In the genomic region with DNA sequence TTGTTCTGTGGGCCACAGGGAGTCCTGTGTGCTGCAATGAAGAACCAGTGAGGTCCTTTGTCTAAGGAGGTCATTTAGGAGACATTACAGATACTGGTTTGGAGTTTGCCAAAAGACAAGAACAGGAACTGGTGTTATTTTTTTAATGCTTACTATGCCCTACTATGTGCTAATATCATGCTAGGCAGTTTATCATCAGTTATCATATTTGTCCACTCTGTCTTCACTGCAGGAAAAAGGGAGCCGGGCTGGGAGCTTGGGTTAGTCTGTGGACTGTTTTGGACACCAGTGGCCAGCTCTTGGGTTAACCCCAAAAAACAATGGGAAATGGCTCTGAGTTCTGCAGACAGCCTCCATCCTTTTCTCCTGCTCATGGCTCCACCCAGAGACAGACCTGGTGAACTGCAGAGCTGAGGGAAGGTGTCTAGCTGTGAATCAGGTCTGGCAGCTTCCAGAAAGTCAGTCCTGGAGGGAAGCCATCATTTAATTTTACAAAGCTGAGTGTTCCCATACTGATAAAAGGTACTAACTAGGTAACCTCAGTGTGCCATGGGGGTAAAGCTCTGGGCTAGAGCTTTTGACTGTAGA, we compare ENCODE assay signal across 8 cellular contexts.
DNase-seq lines count a peak whose midpoint lies in the region; ATAC-seq, FAIRE-seq and TF ChIP-seq lines count a peak whose summit lies in the region.

No MANE protein-coding gene starts in this region.

- peak; percentile 28 for ATAC-seq in GM21390 (IDR thresholded peaks at IDR 0.05; ENCODE audit: unreplicated experiment)

- BruUV-seq in OCI-LY7 (replicated peaks; lab: Mats Ljungman, UMichigan) (no TSS peak), endothelial cell of umbilical vein (replicated peaks; lab: Mats Ljungman, UMichigan) (no TSS peak)

- H3K4me3 ChIP-seq in OCI-LY7 (ENCODE audit: low read depth, low read length, poor library complexity, severe bottlenecking) (no peak overlapping the region), endothelial cell of umbilical vein (replicated peaks in 1 of 3; ENCODE audit: insufficient read depth in 1 of 3, low read depth in 1 of 3, low read length in 3 of 3) (no peak overlapping the region), neutrophil (ENCODE audit: low read depth in 1 of 2, low read length in 1 of 2) (peak overlapping the region in 1 of 2 experiments; percentile 17)

- peak; percentile 88 for FAIRE-seq in endothelial cell of umbilical vein (lab: Jason Lieb, UNC)

- DNase-seq in COLO829 (ENCODE audit: low spot score) (peak; percentile 15), OCI-LY7 (ENCODE audit: low spot score) (peak; percentile 51), endothelial cell of umbilical vein (ENCODE audit: low read depth, low spot score) (peak; percentile 27), OCI-M2 (lab: John Stamatoyannopoulos, UW; ENCODE audit: unreplicated experiment) (no peak), DMS79 treated with DMSO at 0.1 percent for 48 hours (lab: John Stamatoyannopoulos, UW) (no peak), DMS153 treated with DMSO at 0.1 percent for 48 hours (lab: John Stamatoyannopoulos, UW; ENCODE audit: unreplicated experiment) (no peak)

- H4K20me1 ChIP-seq in OCI-LY7 (ENCODE audit: insufficient read depth, low read length) (peaks cover 10% of the 10 kb centered on the region), endothelial cell of umbilical vein (replicated peaks; ENCODE audit: control insufficient read depth, extremely low read depth, insufficient read depth, low read length) (no peaks in the 10 kb centered on the region)

- H3K4me1 ChIP-seq in OCI-LY7 (ENCODE audit: insufficient read depth, low read length, poor library complexity, severe bottlenecking) (peaks cover 28% of the 10 kb centered on the region), endothelial cell of umbilical vein (ENCODE audit: control insufficient read depth, extremely low read depth, insufficient read depth, low read length) (no peaks in the 10 kb centered on the region), neutrophil (ENCODE audit: control insufficient read depth in 1 of 2, insufficient read depth in 1 of 2, low read depth in 1 of 2, low read length in 1 of 2) (peaks cover 17 to 24% of the 10 kb centered on the region in 2 experiments)

- no peaks in the 10 kb centered on the region for H3K9me3 ChIP-seq in OCI-LY7 (ENCODE audit: low read length)
- no peaks in the 10 kb centered on the region for H3K9me3 ChIP-seq in endothelial cell of umbilical vein (replicated peaks; ENCODE audit: control insufficient read depth, insufficient read depth, low read length)
- no peaks in the 10 kb centered on the region for H3K9me3 ChIP-seq in neutrophil

- H3K79me2 ChIP-seq in OCI-LY7 (ENCODE audit: insufficient read depth, low read depth, low read length) = 0 out of 2 replicates have a peak, but pooled peaks cover 6% of the 10 kb centered on the region
- no peaks in the 10 kb centered on the region for H3K79me2 ChIP-seq in endothelial cell of umbilical vein (ENCODE audit: control insufficient read depth, insufficient read depth, low read length)

- CTCF ChIA-PET in OCI-LY7 (lab: Charles Lee; ENCODE audit: unreplicated experiment) (no interaction called here), endothelial cell of umbilical vein (lab: Charles Lee) (interaction anchor here (0.5 to 1.1 kb wide), 6 partner anchors 26 to 593 kb away, joined by 3 to 9 read pairs (median 3); no protein-coding TSS in a partner anchor)

- POLR2A ChIA-PET in OCI-LY7 (lab: Charles Lee) (interaction anchor here (0.5 to 1.2 kb wide), 5 partner anchors 8 to 72 kb away, joined by 3 to 4 read pairs (median 3); no protein-coding TSS in a partner anchor), endothelial cell of umbilical vein (lab: Charles Lee) (no interaction called here)

- no peak overlapping the region for H2AFZ ChIP-seq in OCI-LY7 (ENCODE audit: low read length)
- no peak overlapping the region for H2AFZ ChIP-seq in endothelial cell of umbilical vein (ENCODE audit: low read depth, low read length)

- intact Hi-C loops in OCI-LY7 (cut with micrococcal nuclease; ENCODE audit: unreplicated experiment) = loop anchor here (1.0 kb wide), 1 partner anchor 177 kb away; no protein-coding TSS in a partner anchor
- intact Hi-C loops in endothelial cell of umbilical vein (cut with micrococcal nuclease) = no loop called here

- no peak for TF ChIP-seq POLR2A in endothelial cell of umbilical vein (IDR thresholded peaks at IDR 0.05; ENCODE audit: low read depth, low read length)

- dilution Hi-C loops in endothelial cell of umbilical vein (cut with MboI; ENCODE audit: extremely low pct_ligation_motif_present, low sequenced_read_pairs) = no loop called here

- H3K27ac ChIP-seq in OCI-LY7 (ENCODE audit: low read depth, low read length, poor library complexity, severe bottlenecking) (peak overlapping the region; percentile 65), endothelial cell of umbilical vein (ENCODE audit: insufficient read depth, low read depth, low read length) (no peak overlapping the region), neutrophil (peak overlapping the region; percentile 74)

- H3K9me1 ChIP-seq in endothelial cell of umbilical vein (replicated peaks; ENCODE audit: control insufficient read depth, extremely low read depth, insufficient read depth, low read length) = no peaks in the 10 kb centered on the region

- H3K27me3 ChIP-seq in endothelial cell of umbilical vein (ENCODE audit: control insufficient read depth in 2 of 2, insufficient read depth in 2 of 2, low read length in 2 of 2) (no peaks in the 10 kb centered on the region), neutrophil (no peaks in the 10 kb centered on the region)

- TF ChIP-seq CTCF in OCI-LY7 (conservative IDR thresholded peaks at IDR 0.05; ENCODE audit: low read length) (peak; percentile 73), endothelial cell of umbilical vein (IDR thresholded peaks at IDR 0.05; ENCODE audit: extremely low read depth in 1 of 2, insufficient read depth in 1 of 2, low read depth in 1 of 2, low read length in 2 of 2) (peak in 1 of 2 donors; percentile 48), neutrophil (IDR thresholded peaks at IDR 0.05) (no peak)

- no peak overlapping the region; the same call in 1 of the 2 replicates for H3K4me2 ChIP-seq in OCI-LY7 (ENCODE audit: low read length)
- H3K4me2 ChIP-seq in endothelial cell of umbilical vein (ENCODE audit: insufficient read depth, low read length) = no peak overlapping the region

- H3K36me3 ChIP-seq in OCI-LY7 (ENCODE audit: insufficient read depth, low read length) (peaks cover 81% of the 10 kb centered on the region), endothelial cell of umbilical vein (ENCODE audit: control insufficient read depth in 2 of 2, extremely low read depth in 1 of 2, insufficient read depth in 2 of 2, low read length in 2 of 2) (peaks cover 6 to 11% of the 10 kb centered on the region in 2 experiments), neutrophil (peaks cover 32% of the 10 kb centered on the region)

- no peaks in the 10 kb centered on the region for H3K9me2 ChIP-seq in OCI-LY7 (ENCODE audit: insufficient read depth, low read length)

- no peak overlapping the region for H3K9ac ChIP-seq in endothelial cell of umbilical vein (replicated peaks; ENCODE audit: extremely low read depth, insufficient read depth, low read length)

TF ChIP-seq in endothelial cell of umbilical vein, 7 proteins besides CTCF, POLR2A, EP300 and RAD21:
- no peak for TF ChIP-seq POLR2AphosphoS5 (IDR thresholded peaks at IDR 0.05; ENCODE audit: insufficient read depth, low read depth, low read length)
- no peak for TF ChIP-seq FOS (IDR thresholded peaks at IDR 0.05; ENCODE audit: borderline replicate concordance, insufficient read depth, low read length)
- no peak for TF ChIP-seq JUN (IDR thresholded peaks at IDR 0.05; ENCODE audit: borderline replicate concordance, insufficient read depth, insufficient read length, low read depth)
- no peak for TF ChIP-seq GATA2 (IDR thresholded peaks at IDR 0.05; ENCODE audit: insufficient read depth, insufficient read length, low read depth, low read length)
- TF ChIP-seq MYC (IDR thresholded peaks at IDR 0.05; ENCODE audit: low read depth, low read length) = no peak
- no peak for TF ChIP-seq EZH2 (IDR thresholded peaks at IDR 0.05; ENCODE audit: borderline replicate concordance, low read depth, low read length, severe bottlenecking)
- TF ChIP-seq, protein P1, sequence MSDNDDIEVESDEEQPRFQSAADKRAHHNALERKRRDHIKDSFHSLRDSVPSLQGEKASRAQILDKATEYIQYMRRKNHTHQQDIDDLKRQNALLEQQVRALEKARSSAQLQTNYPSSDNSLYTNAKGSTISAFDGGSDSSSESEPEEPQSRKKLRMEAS (IDR thresholded peaks at IDR 0.05; ENCODE audit: insufficient read depth, insufficient read length) = no peak

Comparison
In these comparisons a context has a peak if more than half of its experiments do, and no peak if none do; other contexts are left out.
1. DNase-seq: peak in COLO829 (single experiment), OCI-LY7 (single experiment) and endothelial cell of umbilical vein (single experiment); none in OCI-M2 (single experiment), DMS79 treated with DMSO at 0.1 percent for 48 hours (single experiment) and DMS153 treated with DMSO at 0.1 percent for 48 hours (single experiment).